ENCODE assay signal across 16 cellular contexts in genomic region chr1:93822710-93823425, GRCh38.
"Had no signal": no experiment of that assay in that cellular context is flagged by ENCODE, and none has a peak within 500 bp of the region (broad histone marks: within the 10 kb centered on the region; RNA-seq: fewer than 3 reads in every experiment).

No MANE protein-coding gene starts in this region.

- H3K9me3 ChIP-seq: mucosa of descending colon, tibial nerve, vagina had no signal

- H3K9ac ChIP-seq: parathyroid adenoma had no signal

- H3K79me2 ChIP-seq: parathyroid adenoma had no signal

- H3K36me3 ChIP-seq: tibial nerve, vagina had no signal

- ATAC-seq: activated CD8-positive, alpha-beta memory T cell treated with anti-CD3 and anti-CD28 coated beads, Interleukin-2, amount 10 ng/mL, durations not matched to agents 7 days and 5 days; effector memory CD8-positive, alpha-beta T cell; left lobe of liver; mucosa of descending colon; naive thymus-derived CD4-positive, alpha-beta T cell had no signal

- H3K4me1 ChIP-seq: parathyroid adenoma, tibial nerve, vagina had no signal

- H2AFZ ChIP-seq: parathyroid adenoma had no signal

- H3K9me3 Mint-ChIP-seq: activated T-helper 1 cell treated with anti-CD3 and anti-CD28 coated beads, Interleukin-12 subunit alpha, Interleukin-12 subunit beta, Interleukin-2, Interleukin-4 antibody, amounts not matched to agents 30 ng/mL and 10 ng/mL and 1 ng/mL, durations not matched to agents 14 hours and 24 hours and 36 hours; effector memory CD8-positive, alpha-beta T cell; naive thymus-derived CD4-positive, alpha-beta T cell had no signal

- H3K27ac Mint-ChIP-seq: activated CD8-positive, alpha-beta memory T cell treated with anti-CD3 and anti-CD28 coated beads, Interleukin-2, amount 10 ng/mL, durations not matched to agents 7 days and 5 days; activated T-helper 1 cell treated with anti-CD3 and anti-CD28 coated beads, Interleukin-12 subunit alpha, Interleukin-12 subunit beta, Interleukin-2, Interleukin-4 antibody, amounts not matched to agents 30 ng/mL and 10 ng/mL and 1 ng/mL, durations not matched to agents 14 hours and 24 hours and 36 hours; effector memory CD8-positive, alpha-beta T cell; naive thymus-derived CD4-positive, alpha-beta T cell had no signal

- H3K27me3 ChIP-seq: tibial nerve, vagina had no signal

- H3K4me3 Mint-ChIP-seq: activated CD8-positive, alpha-beta memory T cell treated with anti-CD3 and anti-CD28 coated beads, Interleukin-2, amount 10 ng/mL, durations not matched to agents 7 days and 5 days; activated T-helper 1 cell treated with anti-CD3 and anti-CD28 coated beads, Interleukin-12 subunit alpha, Interleukin-12 subunit beta, Interleukin-2, Interleukin-4 antibody, amounts not matched to agents 30 ng/mL and 10 ng/mL and 1 ng/mL, durations not matched to agents 14 hours and 24 hours and 36 hours; effector memory CD8-positive, alpha-beta T cell; naive thymus-derived CD4-positive, alpha-beta T cell had no signal

- H3K36me3 Mint-ChIP-seq: activated CD8-positive, alpha-beta memory T cell treated with anti-CD3 and anti-CD28 coated beads, Interleukin-2, amount 10 ng/mL, durations not matched to agents 7 days and 5 days had no signal

- H3K27me3 Mint-ChIP-seq: effector memory CD8-positive, alpha-beta T cell; naive thymus-derived CD4-positive, alpha-beta T cell had no signal

- H3K27ac ChIP-seq: parathyroid adenoma, tibial nerve, vagina had no signal

- H3K4me3 ChIP-seq: mucosa of descending colon, tibial nerve, vagina had no signal

- DNase-seq: activated CD4-positive, alpha-beta T cell treated with anti-CD3 and anti-CD28 coated beads, Interleukin-2, amount 50 U/mL, for 4 hours; activated CD4-positive, CD25-positive, alpha-beta regulatory T cell; activated CD8-positive, alpha-beta memory T cell treated with anti-CD3 and anti-CD28 coated beads, Interleukin-2, amount 10 ng/mL, durations not matched to agents 7 days and 5 days; activated naive CD4-positive, alpha-beta T cell; dermis blood vessel endothelial cell; effector memory CD8-positive, alpha-beta T cell; mucosa of descending colon; naive thymus-derived CD4-positive, alpha-beta T cell; stimulated activated CD4-positive, alpha-beta T cell treated with anti-CD3 and anti-CD28 coated beads, Interleukin-12 subunit alpha, Interleukin-12 subunit beta, amount 100 ng/mL, for 4 hours; stimulated activated naive CD4-positive, alpha-beta T cell; SW 1271 had no signal
